1 cellular context compared by ENCODE assay signal in genomic region chr10:119726291-119727261, GRCh38.
TF ChIP-seq lines count a peak whose summit lies in the region.

No MANE protein-coding gene starts in this region.

TF ChIP-seq in GM12878, 131 proteins besides CTCF, POLR2A, EP300 and RAD21 (continued from another document):
- TF ChIP-seq ZNF687 (IDR thresholded peaks at IDR 0.05): 0 out of 2 replicates have a peak, but pooled peaks have one; percentile 5
- no peak for TF ChIP-seq ZNF274 (IDR thresholded peaks at IDR 0.05; ENCODE audit: insufficient read depth, insufficient read length)
TF ChIP-seq in GM12878: peak in this region for 9.
